In the genomic region with DNA sequence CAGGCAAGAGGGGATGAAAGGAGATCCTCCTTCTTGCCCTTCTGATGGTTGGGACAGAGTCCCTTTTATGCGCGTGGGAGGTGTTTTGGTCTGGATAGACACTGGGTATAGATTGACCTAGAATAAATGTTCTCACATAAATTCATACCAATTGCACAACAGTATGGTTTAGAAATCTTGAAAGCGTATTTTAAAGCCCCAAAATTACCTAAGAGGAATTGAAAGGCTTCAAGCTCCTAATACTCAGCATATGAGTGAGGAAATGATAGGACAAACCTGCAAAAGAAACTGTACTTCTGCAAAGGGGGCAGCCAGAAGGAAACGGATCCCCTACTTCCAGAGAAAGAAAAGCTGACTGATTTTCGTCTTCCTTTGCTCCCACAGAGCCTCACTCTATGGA, we compare ENCODE assay signal across 8 cellular contexts. TPM values are rescaled to one million over a fixed set of nuclear protein-coding genes. Genes with fewer than 3 reads are reported as not detected.
DNase-seq lines count a peak whose midpoint lies in the region; ATAC-seq and TF ChIP-seq lines count a peak whose summit lies in the region.

No MANE protein-coding gene starts in this region.

- H3K27me3 ChIP-seq in tibial nerve = no peaks in the 10 kb centered on the region

- no peaks in the 10 kb centered on the region for H3K9me3 ChIP-seq in tibial nerve

- DNase-seq in activated T-cell treated with anti-CD3 and anti-CD28 coated beads, Interleukin-2, amount 50 U/mL, for 4 hours = no peak
- no peak for DNase-seq in activated T-cell treated with anti-CD3 and anti-CD28 coated beads, Interleukin-2, amount 50 U/mL, for 72 hours
- DNase-seq in SKM-1 (lab: John Stamatoyannopoulos, UW; ENCODE audit: unreplicated experiment) (peak; percentile 32), immature natural killer cell (no peak), tibial nerve (ENCODE audit: low spot score in 2 of 2) (no peak), HK-2 (ENCODE audit: unreplicated experiment) (no peak), NCI-H2171 (lab: John Stamatoyannopoulos, UW) (no peak), lower leg skin (ENCODE audit: low spot score in 2 of 2) (no peak)

- no peaks in the 10 kb centered on the region for H3K27me3 Mint-ChIP-seq in activated T-cell treated with anti-CD3 and anti-CD28 coated beads, Interleukin-2, amount 50 U/mL, for 4 hours (ENCODE audit: low read depth)
- H3K27me3 Mint-ChIP-seq in activated T-cell treated with anti-CD3 and anti-CD28 coated beads, Interleukin-2, amount 50 U/mL, for 72 hours (ENCODE audit: low read depth) = no peaks in the 10 kb centered on the region
- peaks cover 11 to 19% (median 14%) of the 10 kb centered on the region in 3 donors for H3K27me3 Mint-ChIP-seq in immature natural killer cell (ENCODE audit: low read depth in 3 of 3)

- peaks cover 19% of the 10 kb centered on the region for H3K4me1 Mint-ChIP-seq in activated T-cell treated with anti-CD3 and anti-CD28 coated beads, Interleukin-2, amount 50 U/mL, for 4 hours (ENCODE audit: low read depth)
- peaks cover 27% of the 10 kb centered on the region for H3K4me1 Mint-ChIP-seq in activated T-cell treated with anti-CD3 and anti-CD28 coated beads, Interleukin-2, amount 50 U/mL, for 72 hours (ENCODE audit: low read depth)
- peaks cover 34 to 43% of the 10 kb centered on the region in 2 donors for H3K4me1 Mint-ChIP-seq in immature natural killer cell

- H3K4me1 ChIP-seq in tibial nerve = peaks cover 0 to 32% (median 14%) of the 10 kb centered on the region in 4 donors

- WGBS in tibial nerve, 2 donors = 62 to 63% methylated on average over 5 of the region's 5 CpGs
- 69 to 72% methylated on average over 5 of the region's 5 CpGs for WGBS in lower leg skin, 2 donors

- H3K4me3 ChIP-seq in tibial nerve (no peak overlapping the region), lower leg skin (ENCODE audit: low read depth, poor library complexity, severe bottlenecking) (no peak overlapping the region)

- no peak for TF ChIP-seq POLR2A in tibial nerve (IDR thresholded peaks at IDR 0.05)
- no peak for TF ChIP-seq POLR2A in lower leg skin (IDR thresholded peaks at IDR 0.05)

- intact Hi-C loops in lower leg skin (cut with DNase I; ENCODE audit: low total_unique reads) = loop anchor here (5.0 to 10.0 kb wide), 2 partner anchors 190 to 307 kb away; no protein-coding TSS in a partner anchor

- TF ChIP-seq CTCF in tibial nerve (IDR thresholded peaks at IDR 0.05) (no peak), lower leg skin (IDR thresholded peaks at IDR 0.05) (no peak)

- ATAC-seq in activated T-cell treated with anti-CD3 and anti-CD28 coated beads, Interleukin-2, amount 50 U/mL, for 4 hours = no peak
- ATAC-seq in activated T-cell treated with anti-CD3 and anti-CD28 coated beads, Interleukin-2, amount 50 U/mL, for 72 hours (replicated peaks in 1 of 2) = no peak

- no peak overlapping the region for H3K27ac Mint-ChIP-seq in activated T-cell treated with anti-CD3 and anti-CD28 coated beads, Interleukin-2, amount 50 U/mL, for 72 hours
- H3K27ac Mint-ChIP-seq in immature natural killer cell = peak overlapping the region in 2 of 6 donors; percentile 45 to 61

- H3K9me3 Mint-ChIP-seq in activated T-cell treated with anti-CD3 and anti-CD28 coated beads, Interleukin-2, amount 50 U/mL, for 4 hours = no peaks in the 10 kb centered on the region
- H3K9me3 Mint-ChIP-seq in activated T-cell treated with anti-CD3 and anti-CD28 coated beads, Interleukin-2, amount 50 U/mL, for 72 hours = no peaks in the 10 kb centered on the region
- H3K9me3 Mint-ChIP-seq in immature natural killer cell = no peaks in the 10 kb centered on the region

- peak overlapping the region; percentile 56 to 92 (median 88) for H3K27ac ChIP-seq in tibial nerve

- no peak for TF ChIP-seq EP300 in tibial nerve (IDR thresholded peaks at IDR 0.05)

- H3K36me3 Mint-ChIP-seq in activated T-cell treated with anti-CD3 and anti-CD28 coated beads, Interleukin-2, amount 50 U/mL, for 4 hours (ENCODE audit: insufficient read depth) = peaks cover 9% of the 10 kb centered on the region
- H3K36me3 Mint-ChIP-seq in activated T-cell treated with anti-CD3 and anti-CD28 coated beads, Interleukin-2, amount 50 U/mL, for 72 hours (ENCODE audit: insufficient read depth in 2 of 2) = peaks cover 9 to 13% of the 10 kb centered on the region in 2 donors
- H3K36me3 Mint-ChIP-seq in immature natural killer cell = peaks cover 0 to 5% (median 0%) of the 10 kb centered on the region in 3 donors

- H3K4me3 Mint-ChIP-seq in activated T-cell treated with anti-CD3 and anti-CD28 coated beads, Interleukin-2, amount 50 U/mL, for 4 hours = peak overlapping the region; percentile 16
- H3K4me3 Mint-ChIP-seq in activated T-cell treated with anti-CD3 and anti-CD28 coated beads, Interleukin-2, amount 50 U/mL, for 72 hours = peak overlapping the region in 1 of 2 donors; percentile 54
- peak overlapping the region in 3 of 5 donors; percentile 15 to 44 (median 21) for H3K4me3 Mint-ChIP-seq in immature natural killer cell

- no peaks in the 10 kb centered on the region for H3K36me3 ChIP-seq in tibial nerve

RNA-seq across cellular contexts. Expression of a gene that starts 2.7 kb away (rescaled TPM):
- 10 to 100 TPM; 45.0 to 71.4 (median 66.6) TPM for total RNA-seq in activated T-cell treated with anti-CD3 and anti-CD28 coated beads, Interleukin-2, amount 50 U/mL, for 4 hours
- 100 to 1,000 TPM in 1 of 2 donors, 10 to 100 TPM in 1; 98.3 to 133 TPM for total RNA-seq in activated T-cell treated with anti-CD3 and anti-CD28 coated beads, Interleukin-2, amount 50 U/mL, for 72 hours
- polyA plus RNA-seq in immature natural killer cell = 1 to 10 TPM; 5.1 to 8.0 (median 5.7) TPM
- total RNA-seq in tibial nerve (10 to 100 TPM; 54.7 to 79.1 (median 67.0) TPM), lower leg skin (10 to 100 TPM; 12.8 to 21.7 (median 18.2) TPM)

RNA-seq across cellular contexts. Expression of a gene that starts 44.8 kb away (rescaled TPM):
- total RNA-seq in activated T-cell treated with anti-CD3 and anti-CD28 coated beads, Interleukin-2, amount 50 U/mL, for 4 hours = 10 to 100 TPM; 64.6 to 78.2 (median 76.2) TPM
- total RNA-seq in activated T-cell treated with anti-CD3 and anti-CD28 coated beads, Interleukin-2, amount 50 U/mL, for 72 hours = 10 to 100 TPM; 69.6 to 81.0 TPM
- polyA plus RNA-seq in immature natural killer cell = 10 to 100 TPM; 37.7 to 45.6 (median 39.2) TPM
- total RNA-seq in tibial nerve = 10 to 100 TPM; 44.1 to 62.4 (median 54.8) TPM
- 100 to 1,000 TPM in 2 of 4 donors, 10 to 100 TPM in 2; 91.7 to 121 (median 99.3) TPM for total RNA-seq in lower leg skin
